Comparison of ENCODE assay signal across 8 cellular contexts in genomic region chr22:41469218-41469851, GRCh38. TPM values are rescaled to one million over a fixed set of nuclear protein-coding genes. Genes with fewer than 3 reads are reported as not detected.
DNase-seq lines count a peak whose midpoint lies in the region; ATAC-seq and TF ChIP-seq lines count a peak whose summit lies in the region.

No MANE protein-coding gene starts in this region.

- peak overlapping the region; percentile 98 for H3K4me3 ChIP-seq in WI38 (ENCODE audit: low read depth, low read length)
- H3K4me3 ChIP-seq in gastroesophageal sphincter = peak overlapping the region; percentile 66 to 90

- H3K27ac ChIP-seq in gastroesophageal sphincter = peak overlapping the region; percentile 87 to 95 (median 92)

- 0 to 2% methylated on average over 6 to 10 of the region's 30 CpGs for WGBS in gastroesophageal sphincter (ENCODE audit: low coverage in 1 of 2), 2 donors

- TF ChIP-seq CTCF in WI38 (IDR thresholded peaks at IDR 0.05; ENCODE audit: low read depth, low read length) (no peak), gastroesophageal sphincter (IDR thresholded peaks at IDR 0.05) (peak in 1 of 4 experiments; percentile 13)

- H3K27me3 ChIP-seq in gastroesophageal sphincter = no peaks in the 10 kb centered on the region

- POLR2A ChIA-PET in activated CD4-positive, alpha-beta T cell treated with anti-CD3 and anti-CD28 coated beads, Interleukin-2, amount 10 ng/mL, durations not matched to agents 7 days and 5 days (lab: Charles Lee) = interaction anchor here (0.5 to 1.8 kb wide), 4 partner anchors 12 to 88 kb away, joined by 3 to 10 read pairs (median 5); partner anchors contain the start of genes TEF and TOB2

- H3K36me3 Mint-ChIP-seq in activated CD4-positive, alpha-beta T cell treated with anti-CD3 and anti-CD28 coated beads, Interleukin-2, amount 10 ng/mL, durations not matched to agents 7 days and 5 days (ENCODE audit: low read depth) = peaks cover 38% of the 10 kb centered on the region

- peaks cover 0 to 44% of the 10 kb centered on the region in 2 donors for H3K36me3 ChIP-seq in gastroesophageal sphincter

- H3K9me3 ChIP-seq in gastroesophageal sphincter = no peaks in the 10 kb centered on the region

- H3K4me1 ChIP-seq in gastroesophageal sphincter = peaks cover 2 to 71% (median 23%) of the 10 kb centered on the region in 3 donors

- peaks cover 51% of the 10 kb centered on the region for H3K4me1 Mint-ChIP-seq in activated CD4-positive, alpha-beta T cell treated with anti-CD3 and anti-CD28 coated beads, Interleukin-2, amount 10 ng/mL, durations not matched to agents 7 days and 5 days

- DNase-seq in activated CD4-positive, alpha-beta T cell treated with anti-CD3 and anti-CD28 coated beads, Interleukin-2, amount 10 ng/mL, durations not matched to agents 7 days and 5 days = peak; percentile 49
- DNase-seq in activated CD4-positive, alpha-beta T cell treated with anti-CD3 and anti-CD28 coated beads for 4 hours = no peak
- peak; percentile 30 for DNase-seq in pons (ENCODE audit: low spot score)
- DNase-seq in GDM1 (lab: John Stamatoyannopoulos, UW) = no peak
- no peak for DNase-seq in H4 (ENCODE audit: low spot score)

- H3K27me3 Mint-ChIP-seq in activated CD4-positive, alpha-beta T cell treated with anti-CD3 and anti-CD28 coated beads, Interleukin-2, amount 10 ng/mL, durations not matched to agents 7 days and 5 days = no peaks in the 10 kb centered on the region

- ATAC-seq in HG03196 (IDR thresholded peaks at IDR 0.05; ENCODE audit: unreplicated experiment) = peak; percentile 26
- no peak for ATAC-seq in gastroesophageal sphincter

- H3K27ac Mint-ChIP-seq in activated CD4-positive, alpha-beta T cell treated with anti-CD3 and anti-CD28 coated beads, Interleukin-2, amount 10 ng/mL, durations not matched to agents 7 days and 5 days = peak overlapping the region; percentile 99

- TF ChIP-seq EP300 in gastroesophageal sphincter (IDR thresholded peaks at IDR 0.05) = no peak

- H3K4me3 Mint-ChIP-seq in activated CD4-positive, alpha-beta T cell treated with anti-CD3 and anti-CD28 coated beads, Interleukin-2, amount 10 ng/mL, durations not matched to agents 7 days and 5 days = peak overlapping the region; percentile 88

- no peak for TF ChIP-seq POLR2A in gastroesophageal sphincter (IDR thresholded peaks at IDR 0.05)

- H3K9me3 Mint-ChIP-seq in activated CD4-positive, alpha-beta T cell treated with anti-CD3 and anti-CD28 coated beads, Interleukin-2, amount 10 ng/mL, durations not matched to agents 7 days and 5 days = no peaks in the 10 kb centered on the region

- CTCF ChIA-PET in activated CD4-positive, alpha-beta T cell treated with anti-CD3 and anti-CD28 coated beads, Interleukin-2, amount 10 ng/mL, durations not matched to agents 7 days and 5 days (lab: Charles Lee) = interaction anchor here (0.9 to 2.1 kb wide), 7 partner anchors 9 to 74 kb away, joined by 3 to 9 read pairs (median 5); partner anchors contain the start of gene TOB2

RNA-seq across cellular contexts. Expression of gene ACO2, which starts 0.4 kb away (rescaled TPM):
- total RNA-seq in activated CD4-positive, alpha-beta T cell treated with anti-CD3 and anti-CD28 coated beads, Interleukin-2, amount 10 ng/mL, durations not matched to agents 7 days and 5 days = 10 to 100 TPM; 73.4 to 77.9 TPM
- total RNA-seq in gastroesophageal sphincter = 100 to 1,000 TPM; 115 to 227 (median 132) TPM
- total RNA-seq in H4 (2014; rRNA removed; shearing (Covaris generic)) = 53.2 and 57.4 TPM in 2 replicates

RNA-seq across cellular contexts. Expression of gene PHF5A, which starts 0.8 kb away (rescaled TPM):
- total RNA-seq in activated CD4-positive, alpha-beta T cell treated with anti-CD3 and anti-CD28 coated beads, Interleukin-2, amount 10 ng/mL, durations not matched to agents 7 days and 5 days = 10 to 100 TPM; 63.6 to 64.8 TPM
- total RNA-seq in gastroesophageal sphincter = 10 to 100 TPM; 26.7 to 44.5 (median 39.2) TPM
- 80.0 and 123 TPM in 2 replicates for total RNA-seq in H4 (2014; rRNA removed; shearing (Covaris generic))

RNA-seq across cellular contexts. Expression of gene TOB2, which starts 22.7 kb away (rescaled TPM):
- 10 to 100 TPM; 31.4 to 35.1 TPM for total RNA-seq in activated CD4-positive, alpha-beta T cell treated with anti-CD3 and anti-CD28 coated beads, Interleukin-2, amount 10 ng/mL, durations not matched to agents 7 days and 5 days
- total RNA-seq in gastroesophageal sphincter = 100 to 1,000 TPM in 1 of 4 donors, 10 to 100 TPM in 3; 59.3 to 163 (median 84.1) TPM
- total RNA-seq in H4 (2014; rRNA removed; shearing (Covaris generic)) = 8.6 and 10.4 TPM in 2 replicates

Comparison
In these comparisons a context has a peak if more than half of its experiments do, and no peak if none do; other contexts are left out.
1. DNase-seq: peak in activated CD4-positive, alpha-beta T cell treated with anti-CD3 and anti-CD28 coated beads, Interleukin-2, amount 10 ng/mL, durations not matched to agents 7 days and 5 days (single experiment) and pons (single experiment); none in activated CD4-positive, alpha-beta T cell treated with anti-CD3 and anti-CD28 coated beads for 4 hours (0 of 2), GDM1 (single experiment) and H4 (single experiment).